ENCODE assay signal across 8 cellular contexts in the genomic region with DNA sequence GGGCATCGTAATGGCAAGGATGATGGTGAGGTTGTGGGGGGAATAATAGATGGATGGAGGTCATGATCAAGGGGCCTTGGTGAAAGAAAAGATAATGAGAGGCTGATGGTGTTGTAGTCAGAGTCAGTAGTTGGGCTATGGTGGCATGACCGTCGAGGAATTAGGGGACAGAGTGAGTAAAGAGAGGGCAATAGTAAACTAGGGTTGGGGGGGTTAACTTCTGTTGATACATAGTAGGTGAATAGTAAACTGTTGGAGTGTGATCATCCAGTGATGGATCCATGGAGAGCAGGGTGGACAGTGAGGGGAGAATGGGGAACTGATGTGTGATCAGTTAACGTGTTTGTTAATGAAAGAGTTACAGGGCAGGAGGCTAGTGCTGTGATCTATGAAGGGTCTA.
DNase-seq lines count a peak whose midpoint lies in the region; ATAC-seq and TF ChIP-seq lines count a peak whose summit lies in the region.

No MANE protein-coding gene starts in this region.

- H3K4me3 ChIP-seq in GM12875 (ENCODE audit: low read depth, low read length): peak overlapping the region; percentile 74
- peak overlapping the region; percentile 91 for H3K4me3 ChIP-seq in SU-DHL-6 (ENCODE audit: insufficient read depth, low read length, poor library complexity, severe bottlenecking)
- H3K4me3 ChIP-seq in fibroblast of pulmonary artery (replicated peaks; ENCODE audit: low read depth, low read length): peak overlapping the region; percentile 79
- peak overlapping the region; percentile 86 for H3K4me3 ChIP-seq in retinal pigment epithelial cell (ENCODE audit: low read length)

- ATAC-seq in HG03460 (IDR thresholded peaks at IDR 0.05; ENCODE audit: unreplicated experiment): no peak

- H3K4me2 ChIP-seq in SU-DHL-6 (ENCODE audit: low read depth, low read length, poor library complexity, severe bottlenecking): peak overlapping the region; percentile 90

- H3K36me3 ChIP-seq in SU-DHL-6 (ENCODE audit: low read length): no peaks in the 10 kb centered on the region

- TF ChIP-seq CTCF in GM12875 (IDR thresholded peaks at IDR 0.05; ENCODE audit: borderline replicate concordance, insufficient read depth, low read depth, low read length): no peak
- TF ChIP-seq CTCF in SU-DHL-6 (IDR thresholded peaks at IDR 0.05; ENCODE audit: insufficient read depth, low read length, poor library complexity, severe bottlenecking): no peak
- TF ChIP-seq CTCF in fibroblast of pulmonary artery (IDR thresholded peaks at IDR 0.05; ENCODE audit: low read length, missing control alignments): no peak
- TF ChIP-seq CTCF in retinal pigment epithelial cell (conservative IDR thresholded peaks at IDR 0.05; ENCODE audit: low read depth, low read length): no peak

- H3K9me2 ChIP-seq in SU-DHL-6 (replicated peaks; ENCODE audit: insufficient read depth, low read length): no peaks in the 10 kb centered on the region

- peaks cover 30% of the 10 kb centered on the region for H3K79me2 ChIP-seq in SU-DHL-6 (ENCODE audit: insufficient read depth, low read length)

- no peaks in the 10 kb centered on the region for H4K20me1 ChIP-seq in SU-DHL-6 (ENCODE audit: low read depth, low read length)

- H3F3A ChIP-seq in SU-DHL-6 (ENCODE audit: insufficient read depth): no peaks in the 10 kb centered on the region

- H3K9ac ChIP-seq in SU-DHL-6 (ENCODE audit: low read length): peak overlapping the region; percentile 93

- H3K27ac ChIP-seq in SU-DHL-6 (ENCODE audit: low read depth, low read length) (no peak overlapping the region), substantia nigra (ENCODE audit: low read depth, low read length, poor library complexity, severe bottlenecking) (no peak overlapping the region)

- H3K27me3 ChIP-seq in SU-DHL-6 (ENCODE audit: low read length): no peaks in the 10 kb centered on the region

- no peak for DNase-seq in fibroblast of pulmonary artery (ENCODE audit: low read depth)
- no peak for DNase-seq in retinal pigment epithelial cell (ENCODE audit: low read depth)
- DNase-seq in NCI-H446 treated with DMSO at 0.1 percent for 48 hours (lab: John Stamatoyannopoulos, UW): no peak
- DNase-seq in substantia nigra (lab: John Stamatoyannopoulos, UW): no peak
- DNase-seq in NCI-H69 (lab: John Stamatoyannopoulos, UW): no peak

- no peak overlapping the region for H2AFZ ChIP-seq in SU-DHL-6 (ENCODE audit: low read depth, low read length, severe bottlenecking)

- H3K9me3 ChIP-seq in SU-DHL-6 (ENCODE audit: insufficient read depth, low read length): no peaks in the 10 kb centered on the region
